Comparison of ENCODE assay signal across 11 cellular contexts in genomic region chr10:45461034-45461433, GRCh38.
DNase-seq lines count a peak whose midpoint lies in the region; ATAC-seq and TF ChIP-seq lines count a peak whose summit lies in the region.
"Had no signal": no experiment of that assay in that cellular context is flagged by ENCODE, and none has a peak within 500 bp of the region (broad histone marks: within the 10 kb centered on the region; RNA-seq: fewer than 3 reads in every experiment).

No MANE protein-coding gene starts in this region.

- POLR2A ChIA-PET in OCI-LY7 (lab: Charles Lee): interaction anchor here (0.6 to 3.6 kb wide), 20 partner anchors 11 to 213 kb away, joined by 3 to 31 read pairs (median 4); partner anchors contain the start of gene ZFAND4

- H3K9me3 ChIP-seq in OCI-LY7 (ENCODE audit: low read length): no peaks in the 10 kb centered on the region

- ATAC-seq in GM19372 (IDR thresholded peaks at IDR 0.05; ENCODE audit: low read depth, unreplicated experiment) (peak; percentile 63), HG03039 (IDR thresholded peaks at IDR 0.05; ENCODE audit: unreplicated experiment) (peak; percentile 54)

- peaks cover 64% of the 10 kb centered on the region for H3K4me1 ChIP-seq in OCI-LY7 (ENCODE audit: insufficient read depth, low read length, poor library complexity, severe bottlenecking)

- peak; percentile 59 for TF ChIP-seq POLR2A in GM10847 (IDR thresholded peaks at IDR 0.05; ENCODE audit: extremely low read depth, insufficient read length)

- H3K4me3 ChIP-seq in OCI-LY7 (ENCODE audit: low read depth, low read length, poor library complexity, severe bottlenecking): peak overlapping the region; percentile 69

- peaks cover 16% of the 10 kb centered on the region; the same call in 1 of the 2 replicates for H3K36me3 ChIP-seq in OCI-LY7 (ENCODE audit: insufficient read depth, low read length)

- no peaks in the 10 kb centered on the region for H3K9me2 ChIP-seq in OCI-LY7 (ENCODE audit: insufficient read depth, low read length)

- peak overlapping the region; percentile 97 for H3K4me2 ChIP-seq in OCI-LY7 (ENCODE audit: low read length)

- H4K20me1 ChIP-seq in OCI-LY7 (ENCODE audit: insufficient read depth, low read length): no peaks in the 10 kb centered on the region

- peaks cover 12% of the 10 kb centered on the region; the same call in 1 of the 2 replicates for H3K79me2 ChIP-seq in OCI-LY7 (ENCODE audit: insufficient read depth, low read depth, low read length)

- intact Hi-C loops in OCI-LY7 (cut with micrococcal nuclease; ENCODE audit: unreplicated experiment): loop anchor here (5.0 to 10.0 kb wide), 4 partner anchors 224 to 484 kb away; partner anchors contain the start of genes WASHC2C and ZNF22

- no TSS peak for BruUV-seq in OCI-LY7 (replicated peaks; lab: Mats Ljungman, UMichigan)

- H2AFZ ChIP-seq in OCI-LY7 (ENCODE audit: low read length): peak overlapping the region; percentile 79

- DNase-seq in OCI-LY7 (ENCODE audit: low spot score) (peak; percentile 62), NCI-H2029 treated with DMSO at 0.1 percent for 48 hours (lab: John Stamatoyannopoulos, UW) (no peak), putamen (ENCODE audit: low spot score) (no peak), SW 1271 (lab: John Stamatoyannopoulos, UW) (no peak), NCI-H2107 treated with DMSO at 0.1 percent for 48 hours (lab: John Stamatoyannopoulos, UW; ENCODE audit: unreplicated experiment) (no peak)
- DNase-seq: CD4-positive, CD25-positive, alpha-beta regulatory T cell; mesendoderm; stimulated activated CD4-positive, alpha-beta T cell treated with anti-CD3 and anti-CD28 coated beads, Interleukin-1b, Interleukin-23, amount 100 ng/mL, for 48 hours had no signal

- TF ChIP-seq CTCF in OCI-LY7 (conservative IDR thresholded peaks at IDR 0.05; ENCODE audit: low read length): no peak

- CTCF ChIA-PET in OCI-LY7 (lab: Charles Lee; ENCODE audit: unreplicated experiment): interaction anchor here (0.8 kb wide), 1 partner anchor 191 kb away, joined by 3 read pairs; no protein-coding TSS in a partner anchor

- peak overlapping the region; percentile 95 for H3K27ac ChIP-seq in OCI-LY7 (ENCODE audit: low read depth, low read length, poor library complexity, severe bottlenecking)
